ENCODE assay signal across 16 cellular contexts in the genomic region with DNA sequence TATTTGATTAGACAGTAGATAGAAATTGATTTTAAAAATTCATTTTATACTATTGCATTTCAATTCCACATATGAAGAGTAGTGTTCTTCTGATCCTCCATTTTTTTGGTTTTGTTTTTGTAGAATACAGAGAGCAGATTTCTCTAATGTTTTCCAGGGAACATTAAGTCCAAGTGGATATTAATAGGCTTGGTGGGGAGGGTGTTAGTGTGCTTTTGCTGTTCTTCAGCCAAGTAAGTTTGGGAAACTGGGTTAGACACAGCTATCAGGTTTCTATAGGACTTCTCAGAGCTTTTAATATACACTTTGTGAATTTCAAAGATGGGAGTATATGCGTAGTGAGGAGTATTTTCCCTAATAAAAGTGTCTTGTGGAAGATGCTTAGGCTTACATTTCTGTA.
"Had no signal": no experiment of that assay in that cellular context is flagged by ENCODE, and none has a peak within 500 bp of the region (broad histone marks: within the 10 kb centered on the region; RNA-seq: fewer than 3 reads in every experiment).

No MANE protein-coding gene starts in this region.

- H3K9me3 Mint-ChIP-seq: activated CD4-positive, alpha-beta T cell treated with anti-CD3 and anti-CD28 coated beads, Interleukin-2, amount 10 ng/mL, durations not matched to agents 7 days and 5 days; activated naive CD4-positive, alpha-beta T cell treated with anti-CD3 and anti-CD28 coated beads for 36 hours; activated naive CD8-positive, alpha-beta T cell treated with anti-CD3 and anti-CD28 coated beads, Interleukin-2, amount 50 U/mL, for 24 hours; immature natural killer cell; mesothelial cell of epicardium; neural progenitor cell; stimulated activated naive B cell treated with anti-CD40 and anti-IgM and Interleukin-4, amounts not matched to agents 10 μg/mL and 1 μg/mL and 100 μg/mL, for 72 hours had no signal

- DNase-seq: activated CD4-positive, alpha-beta T cell treated with anti-CD3 and anti-CD28 coated beads, Interleukin-2, amount 10 ng/mL, durations not matched to agents 7 days and 5 days; activated CD4-positive, CD25-positive, alpha-beta regulatory T cell; activated naive CD4-positive, alpha-beta T cell treated with anti-CD3 and anti-CD28 coated beads for 36 hours; activated naive CD8-positive, alpha-beta T cell treated with anti-CD3 and anti-CD28 coated beads, Interleukin-2, amount 50 U/mL, for 24 hours; activated T-cell treated with anti-CD3 and anti-CD28 coated beads for 4 hours; dorsolateral prefrontal cortex; erythroblast; glutamatergic neuron; immature natural killer cell; ovary; stimulated activated CD4-positive, alpha-beta T cell treated with anti-CD3 and anti-CD28 coated beads, Interleukin-15, amount 100 ng/mL, for 24 hours; stimulated activated CD4-positive, alpha-beta T cell treated with anti-CD3 and anti-CD28 coated beads, Interleukin-4, amount 100 ng/mL, for 1 hour; stimulated activated naive B cell treated with anti-CD40 and anti-IgM and Interleukin-4, amounts not matched to agents 10 μg/mL and 1 μg/mL and 100 μg/mL, for 72 hours; SW 1271 had no signal

- ATAC-seq: activated naive CD8-positive, alpha-beta T cell treated with anti-CD3 and anti-CD28 coated beads, Interleukin-2, amount 50 U/mL, for 24 hours; stimulated activated naive B cell treated with anti-CD40 and anti-IgM and Interleukin-4, amounts not matched to agents 10 μg/mL and 1 μg/mL and 100 μg/mL, for 72 hours had no signal

- H3K4me3 Mint-ChIP-seq: activated CD4-positive, alpha-beta T cell treated with anti-CD3 and anti-CD28 coated beads, Interleukin-2, amount 10 ng/mL, durations not matched to agents 7 days and 5 days; activated naive CD4-positive, alpha-beta T cell treated with anti-CD3 and anti-CD28 coated beads for 36 hours; activated naive CD8-positive, alpha-beta T cell treated with anti-CD3 and anti-CD28 coated beads, Interleukin-2, amount 50 U/mL, for 24 hours; immature natural killer cell; mesothelial cell of epicardium; neural progenitor cell; stimulated activated naive B cell treated with anti-CD40 and anti-IgM and Interleukin-4, amounts not matched to agents 10 μg/mL and 1 μg/mL and 100 μg/mL, for 72 hours had no signal

- H3K27me3 Mint-ChIP-seq: activated CD4-positive, alpha-beta T cell treated with anti-CD3 and anti-CD28 coated beads, Interleukin-2, amount 10 ng/mL, durations not matched to agents 7 days and 5 days; activated naive CD8-positive, alpha-beta T cell treated with anti-CD3 and anti-CD28 coated beads, Interleukin-2, amount 50 U/mL, for 24 hours; stimulated activated naive B cell treated with anti-CD40 and anti-IgM and Interleukin-4, amounts not matched to agents 10 μg/mL and 1 μg/mL and 100 μg/mL, for 72 hours had no signal

- H3K27ac Mint-ChIP-seq: activated CD4-positive, alpha-beta T cell treated with anti-CD3 and anti-CD28 coated beads, Interleukin-2, amount 10 ng/mL, durations not matched to agents 7 days and 5 days; activated naive CD4-positive, alpha-beta T cell treated with anti-CD3 and anti-CD28 coated beads for 36 hours; neural progenitor cell; stimulated activated naive B cell treated with anti-CD40 and anti-IgM and Interleukin-4, amounts not matched to agents 10 μg/mL and 1 μg/mL and 100 μg/mL, for 72 hours had no signal
